ENCODE assay signal across 11 cellular contexts in genomic region chr12:51864701-51865469, GRCh38. TPM values are rescaled to one million over a fixed set of nuclear protein-coding genes. Genes with fewer than 3 reads are reported as not detected.
DNase-seq lines count a peak whose midpoint lies in the region; ATAC-seq and TF ChIP-seq lines count a peak whose summit lies in the region.
"Had no signal": no experiment of that assay in that cellular context is flagged by ENCODE, and none has a peak within 500 bp of the region (broad histone marks: within the 10 kb centered on the region; RNA-seq: fewer than 3 reads in every experiment).

No MANE protein-coding gene starts in this region.

- peaks cover 0 to 3% (median 0%) of the 10 kb centered on the region in 5 experiments for H3K9me3 Mint-ChIP-seq in brain

- TF ChIP-seq CTCF in brain (conservative IDR thresholded peaks at IDR 0.05) (no peak), upper lobe of right lung (IDR thresholded peaks at IDR 0.05) (no peak), thyroid gland (IDR thresholded peaks at IDR 0.05) (no peak)

- peaks cover 45% of the 10 kb centered on the region for H3K4me1 Mint-ChIP-seq in brain

- no peak for TF ChIP-seq POLR2A in thyroid gland (IDR thresholded peaks at IDR 0.05)

- H3K4me3 ChIP-seq in right cardiac atrium (ENCODE audit: low read length) (peak overlapping the region; percentile 48), mesodermal cell (ENCODE audit: extremely low read depth, insufficient read depth, low read length, poor library complexity, severe bottlenecking) (peak overlapping the region; percentile 38), upper lobe of right lung (no peak overlapping the region), thyroid gland (replicated peaks in 1 of 3) (no peak overlapping the region)

- ATAC-seq in right cardiac atrium (no peak), Right ventricle myocardium superior (ENCODE audit: poor library complexity) (no peak), upper lobe of right lung (peak; percentile 14), GM18909 (IDR thresholded peaks at IDR 0.05; ENCODE audit: poor library complexity, unreplicated experiment) (no peak)

- peak overlapping the region; percentile 73 to 85 (median 83) for H3K4me3 Mint-ChIP-seq in brain

- H3K36me3 Mint-ChIP-seq in brain = no peaks in the 10 kb centered on the region

- DNase-seq in right cardiac atrium (no peak), Right ventricle myocardium superior (no peak), upper lobe of right lung (peak; percentile 61), thyroid gland (no peak)
- no peak for DNase-seq in activated CD8-positive, alpha-beta memory T cell treated with anti-CD3 and anti-CD28 coated beads, Interleukin-2, amount 50 U/mL, for 4 hours
- DNase-seq: stimulated activated CD4-positive, alpha-beta T cell treated with anti-CD3 and anti-CD28 coated beads, Interleukin-2, amount 100 ng/mL, for 48 hours had no signal

- H3K27ac Mint-ChIP-seq in brain = peak overlapping the region; percentile 76 to 97 (median 81)

- H3K27ac ChIP-seq in right cardiac atrium (ENCODE audit: low read length) (no peak overlapping the region), mesodermal cell (ENCODE audit: low read depth, low read length, severe bottlenecking) (peak overlapping the region; percentile 93), upper lobe of right lung (no peak overlapping the region), thyroid gland (no peak overlapping the region)
- H3K27ac ChIP-seq: VCaP had no signal

- 52% methylated on average over 12 of the region's 12 CpGs for whole genome bisulfite sequencing in right cardiac atrium
- WGBS in mesodermal cell (ENCODE audit: insufficient coverage in 2 of 2), 2 experiments = 21 to 31% methylated on average over 4 to 8 of the region's 12 CpGs
- WGBS in thyroid gland, 2 donors = 38 to 47% methylated on average over 11 of the region's 12 CpGs

- H3K9me3 ChIP-seq in right cardiac atrium (ENCODE audit: control insufficient read depth, low read length) = no peaks in the 10 kb centered on the region
- no peaks in the 10 kb centered on the region for H3K9me3 ChIP-seq in mesodermal cell (ENCODE audit: control insufficient read depth, low read length)
- no peaks in the 10 kb centered on the region for H3K9me3 ChIP-seq in upper lobe of right lung
- H3K9me3 ChIP-seq in thyroid gland = no peaks in the 10 kb centered on the region

- H3K4me1 ChIP-seq in right cardiac atrium (ENCODE audit: control insufficient read depth, insufficient read depth, low read length) = peaks cover 3% of the 10 kb centered on the region
- H3K4me1 ChIP-seq in mesodermal cell (ENCODE audit: control insufficient read depth, insufficient read depth, low read length, poor library complexity, severe bottlenecking) = peaks cover 37% of the 10 kb centered on the region
- H3K4me1 ChIP-seq in upper lobe of right lung = peaks cover 27% of the 10 kb centered on the region
- H3K4me1 ChIP-seq in thyroid gland = peaks cover 19 to 25% of the 10 kb centered on the region in 2 donors

- no peaks in the 10 kb centered on the region for H3K27me3 ChIP-seq in right cardiac atrium (ENCODE audit: control insufficient read depth, insufficient read depth)
- peaks cover 44% of the 10 kb centered on the region for H3K27me3 ChIP-seq in upper lobe of right lung
- peaks cover 19% of the 10 kb centered on the region for H3K27me3 ChIP-seq in thyroid gland

- H3K27me3 Mint-ChIP-seq in brain = peaks cover 9% of the 10 kb centered on the region

- intact Hi-C loops in right cardiac atrium (cut with DNase I) = no loop called here
- intact Hi-C loops in Right ventricle myocardium superior (cut with DNase I) = no loop called here
- intact Hi-C loops in upper lobe of right lung (cut with DNase I) = no loop called here
- intact Hi-C loops in thyroid gland (cut with DNase I) = no loop called here

- H3K36me3 ChIP-seq in mesodermal cell (ENCODE audit: control insufficient read depth, insufficient read depth, low read length) = no peaks in the 10 kb centered on the region
- no peaks in the 10 kb centered on the region for H3K36me3 ChIP-seq in upper lobe of right lung
- no peaks in the 10 kb centered on the region for H3K36me3 ChIP-seq in thyroid gland

RNA-seq across cellular contexts. Expression of gene FIGNL2, which starts 16.4 kb away (rescaled TPM):
- total RNA-seq in right cardiac atrium (under 1 TPM; 0.25 to 0.39 (median 0.28) TPM), Right ventricle myocardium superior (0.30 TPM), upper lobe of right lung (1.5 TPM), thyroid gland (1 to 10 TPM in 2 of 4 donors, under 1 TPM in 2; 0.45 to 1.6 (median 1.1) TPM)
- polyA plus RNA-seq in right cardiac atrium (0.18 TPM), brain (ENCODE audit: insufficient read depth, low read depth, low replicate concordance) (0.46 TPM)
- 25.1 TPM for polyA plus RNA-seq in mesodermal cell (2013, experiment 1 of 2)
- 23.3 TPM for polyA plus RNA-seq in mesodermal cell (2013, experiment 2 of 2)

RNA-seq across cellular contexts. Expression of gene ANKRD33, which starts 23.0 kb away (rescaled TPM):
- not detected for total RNA-seq in right cardiac atrium
- polyA plus RNA-seq in right cardiac atrium = not detected
- total RNA-seq in Right ventricle myocardium superior = not detected
- not detected for polyA plus RNA-seq in brain (ENCODE audit: insufficient read depth, low read depth, low replicate concordance)
- polyA plus RNA-seq in mesodermal cell (2013, experiment 1 of 2) = 0.33 TPM
- 0.86 TPM for polyA plus RNA-seq in mesodermal cell (2013, experiment 2 of 2)
- total RNA-seq in upper lobe of right lung = not detected
- total RNA-seq in thyroid gland = not detected
- total RNA-seq: kidney epithelial cell had no signal

RNA-seq across cellular contexts. Expression of gene ACVRL1, which starts 42.4 kb away (rescaled TPM):
- 10 to 100 TPM; 19.8 to 38.8 (median 28.7) TPM for total RNA-seq in right cardiac atrium
- polyA plus RNA-seq in right cardiac atrium = 18.7 TPM
- total RNA-seq in Right ventricle myocardium superior = 35.1 TPM
- 9.8 TPM for polyA plus RNA-seq in brain (ENCODE audit: insufficient read depth, low read depth, low replicate concordance)
- polyA plus RNA-seq in mesodermal cell (2013, experiment 1 of 2) = 40.5 TPM
- 31.3 TPM for polyA plus RNA-seq in mesodermal cell (2013, experiment 2 of 2)
- 223 TPM for total RNA-seq in upper lobe of right lung
- 100 to 1,000 TPM in 2 of 4 donors, 10 to 100 TPM in 2; 61.9 to 133 (median 84.2) TPM for total RNA-seq in thyroid gland

Comparison
In these comparisons a context has a peak if more than half of its experiments do, and no peak if none do; other contexts are left out.
1. H3K4me3 ChIP-seq: peak in right cardiac atrium (single experiment) and mesodermal cell (single experiment); none in upper lobe of right lung (single experiment) and thyroid gland (0 of 3).